In genomic region chr10:8454357-8454756, GRCh38 we compare ENCODE assay signal across 25 cellular contexts.
"Had no signal": no experiment of that assay in that cellular context is flagged by ENCODE, and none has a peak within 500 bp of the region (broad histone marks: within the 10 kb centered on the region; RNA-seq: fewer than 3 reads in every experiment).

No MANE protein-coding gene starts in this region.

- H3K36me3 ChIP-seq: pancreas, right atrium auricular region, stomach, tibial artery had no signal

- ATAC-seq: activated CD8-positive, alpha-beta memory T cell treated with anti-CD3 and anti-CD28 coated beads, Interleukin-2, amount 10 ng/mL, durations not matched to agents 7 days and 5 days; activated CD8-positive, alpha-beta T cell treated with anti-CD3 and anti-CD28 coated beads, Interleukin-2, amount 10 ng/mL, durations not matched to agents 7 days and 5 days; naive thymus-derived CD4-positive, alpha-beta T cell; psoas muscle; stimulated activated naive B cell treated with anti-CD40 and anti-IgM and Interleukin-4, amounts not matched to agents 10 μg/mL and 1 μg/mL and 100 μg/mL, for 72 hours had no signal

- H3K27ac ChIP-seq: pancreas, psoas muscle, right atrium auricular region, stomach, tibial artery had no signal

- H3K4me3 ChIP-seq: pancreas, psoas muscle, right atrium auricular region, stomach, tibial artery had no signal

- H3K9me3 ChIP-seq: pancreas, tibial artery had no signal

- H3K4me1 ChIP-seq: pancreas, psoas muscle, right atrium auricular region, stomach, tibial artery had no signal

- H3K27me3 ChIP-seq: pancreas, right atrium auricular region, stomach, tibial artery had no signal

- DNase-seq: activated CD4-positive, alpha-beta T cell treated with anti-CD3 and anti-CD28 coated beads for 36 hours; activated CD4-positive, CD25-positive, alpha-beta regulatory T cell; activated CD8-positive, alpha-beta memory T cell treated with anti-CD3 and anti-CD28 coated beads, Interleukin-2, amount 10 ng/mL, durations not matched to agents 7 days and 5 days; activated CD8-positive, alpha-beta T cell treated with anti-CD3 and anti-CD28 coated beads, Interleukin-2, amount 10 ng/mL, durations not matched to agents 7 days and 5 days; activated effector memory CD4-positive, alpha-beta T cell treated with Interleukin-2 at 50 U/mL for 16 hours; activated naive CD4-positive, alpha-beta T cell treated with anti-CD3 and anti-CD28 coated beads for 36 hours; activated T-cell treated with anti-CD3 and anti-CD28 coated beads for 4 hours; activated T-cell treated with anti-CD3 and anti-CD28 coated beads, Interleukin-2, amount 50 U/mL, for 72 hours; amniotic stem cell; endodermal cell; head of caudate nucleus; hippocampal formation; immature natural killer cell; midbrain; naive thymus-derived CD4-positive, alpha-beta T cell; nucleus accumbens; pancreas; stimulated activated CD4-positive, alpha-beta T cell treated with anti-CD3 and anti-CD28 coated beads, Interleukin-15, amount 100 ng/mL, for 24 hours; stimulated activated CD4-positive, alpha-beta T cell treated with anti-CD3 and anti-CD28 coated beads, Interleukin-2, amount 100 ng/mL, for 24 hours; stimulated activated naive B cell treated with anti-CD40 and anti-IgM and Interleukin-4, amounts not matched to agents 10 μg/mL and 1 μg/mL and 100 μg/mL, for 72 hours; stomach; T-helper 1 cell had no signal
